Comparison of ENCODE assay signal across 20 cellular contexts in genomic region chr11:17514476-17514875, GRCh38. TPM values are rescaled to one million over a fixed set of nuclear protein-coding genes. Genes with fewer than 3 reads are reported as not detected.
"Had no signal": no experiment of that assay in that cellular context is flagged by ENCODE, and none has a peak within 500 bp of the region (broad histone marks: within the 10 kb centered on the region; RNA-seq: fewer than 3 reads in every experiment).

No MANE protein-coding gene starts in this region.

- DNase-seq: hypothalamus; immature natural killer cell; kidney; left colon; left lung; lower lobe of right lung; mesendoderm; naive B cell; natural killer cell; nephron progenitor cell; occipital lobe; right cardiac atrium; sigmoid colon; small intestine; spleen; stimulated activated CD4-positive, alpha-beta T cell treated with anti-CD3 and anti-CD28 coated beads, Interleukin-4, amount 100 ng/mL, for 24 hours; stimulated activated naive CD4-positive, alpha-beta T cell; uterus had no signal

RNA-seq across cellular contexts. Expression of gene USH1C, which starts 29.7 kb away (rescaled TPM):
- polyA plus RNA-seq: immature natural killer cell, mammary epithelial cell had no signal

RNA-seq across cellular contexts. Expression of gene OTOG, which starts 32.6 kb away (rescaled TPM):
- polyA plus RNA-seq: immature natural killer cell, liver, mammary epithelial cell, right cardiac atrium, spleen had no signal

RNA-seq across cellular contexts. Expression of gene ABCC8, which starts 37.8 kb away (rescaled TPM):
- polyA plus RNA-seq: immature natural killer cell, mammary epithelial cell had no signal
